19 cellular contexts compared by ENCODE assay signal in the genomic region with DNA sequence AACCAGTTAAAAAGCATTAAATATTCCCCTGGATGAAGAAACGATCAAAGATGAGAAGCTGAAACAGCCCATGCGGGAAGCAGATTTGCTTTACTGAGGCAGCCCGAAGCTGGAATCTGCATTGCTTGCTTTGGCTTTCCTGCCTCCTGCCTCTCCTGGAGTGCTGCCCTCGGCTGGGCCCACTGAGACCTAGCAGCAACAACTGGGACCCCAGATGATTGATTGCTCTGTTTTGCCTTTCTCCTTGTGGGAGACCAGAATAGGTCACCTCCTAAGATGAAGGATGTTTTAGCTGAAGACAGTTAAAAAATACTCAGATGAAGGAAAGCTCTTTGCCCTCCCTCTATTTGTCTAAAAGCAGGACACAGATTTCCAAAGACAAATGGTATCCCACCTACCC. TPM values are rescaled to one million over a fixed set of nuclear protein-coding genes. Genes with fewer than 3 reads are reported as not detected.
DNase-seq lines count a peak whose midpoint lies in the region; ATAC-seq and TF ChIP-seq lines count a peak whose summit lies in the region.
"Had no signal": no experiment of that assay in that cellular context is flagged by ENCODE, and none has a peak within 500 bp of the region (broad histone marks: within the 10 kb centered on the region; RNA-seq: fewer than 3 reads in every experiment).

No MANE protein-coding gene starts in this region.

- no peak for TF ChIP-seq EP300 in esophagus muscularis mucosa (IDR thresholded peaks at IDR 0.05)

- H3K4me1 Mint-ChIP-seq in WTC11 (peaks cover 6% of the 10 kb centered on the region; the same call in 1 of the 2 replicates), nephron progenitor cell (peaks cover 33% of the 10 kb centered on the region)

- H3K27me3 Mint-ChIP-seq in WTC11 (ENCODE audit: low read depth) (no peaks in the 10 kb centered on the region), nephron progenitor cell (ENCODE audit: low read depth, poor library complexity) (peaks cover 3% of the 10 kb centered on the region)

- H3K4me3 ChIP-seq in H7 (ENCODE audit: insufficient read depth, low read depth, low read length) (no peak overlapping the region), iPS DF 6.9 (ENCODE audit: low read length) (no peak overlapping the region), upper lobe of right lung (no peak overlapping the region), esophagus muscularis mucosa (no peak overlapping the region)
- H3K4me3 ChIP-seq: A549 had no signal

- POLR2A ChIA-PET in WTC11 (lab: Charles Lee), result no interaction called here

- H3K4me1 ChIP-seq in iPS DF 6.9 (ENCODE audit: control insufficient read depth, insufficient read depth, low read length) (no peaks in the 10 kb centered on the region), upper lobe of right lung (no peaks in the 10 kb centered on the region), esophagus muscularis mucosa (no peaks in the 10 kb centered on the region)
- H3K4me1 ChIP-seq: A549, BE2C had no signal

- H3K36me3 ChIP-seq in H7 (replicated peaks; ENCODE audit: control insufficient read depth, insufficient read depth, low read length), result no peaks in the 10 kb centered on the region
- H3K36me3 ChIP-seq in iPS DF 6.9 (ENCODE audit: control insufficient read depth, insufficient read depth, low read length), result no peaks in the 10 kb centered on the region
- H3K36me3 ChIP-seq in upper lobe of right lung, result no peaks in the 10 kb centered on the region
- no peaks in the 10 kb centered on the region for H3K36me3 ChIP-seq in esophagus muscularis mucosa
- H3K36me3 ChIP-seq: BE2C had no signal

- no peak for TF ChIP-seq POLR2A in esophagus muscularis mucosa (IDR thresholded peaks at IDR 0.05; ENCODE audit: low read depth)

- H3K27ac ChIP-seq in iPS DF 6.9 (ENCODE audit: low read length) (no peak overlapping the region), upper lobe of right lung (no peak overlapping the region), esophagus muscularis mucosa (replicated peaks in 1 of 4) (no peak overlapping the region)
- H3K27ac ChIP-seq: A549 had no signal

- H3K4me3 Mint-ChIP-seq in WTC11 (no peak overlapping the region), nephron progenitor cell (no peak overlapping the region)

- H3K27ac Mint-ChIP-seq in WTC11 (no peak overlapping the region), nephron progenitor cell (no peak overlapping the region)

- H3K27me3 ChIP-seq in H7 (ENCODE audit: control insufficient read depth, insufficient read depth, low read length) (no peaks in the 10 kb centered on the region), iPS DF 6.9 (ENCODE audit: control insufficient read depth, insufficient read depth, low read length) (no peaks in the 10 kb centered on the region), upper lobe of right lung (no peaks in the 10 kb centered on the region), esophagus muscularis mucosa (peaks cover 0 to 13% (median 0%) of the 10 kb centered on the region in 4 donors)

- in situ Hi-C loops in GM13976 (cut with MboI; ENCODE audit: low sequenced_read_pairs, unreplicated experiment), result no loop called here

- intact Hi-C loops in upper lobe of right lung (cut with DNase I) (no loop called here), esophagus muscularis mucosa (cut with DNase I) (no loop called here)

- ATAC-seq in WTC11 (peak; percentile 79), upper lobe of right lung (no peak)
- ATAC-seq: A549 had no signal

- CTCF ChIA-PET in WTC11 (lab: Charles Lee), result interaction anchor here (1.1 to 3.2 kb wide), 3 partner anchors 39 to 96 kb away, joined by 3 to 22 read pairs (median 9); partner anchors contain the start of gene RASGRP1

- TF ChIP-seq CTCF in WTC11 (IDR thresholded peaks at IDR 0.05) (no peak), nephron progenitor cell (IDR thresholded peaks at IDR 0.05) (no peak), upper lobe of right lung (IDR thresholded peaks at IDR 0.05) (no peak), esophagus muscularis mucosa (IDR thresholded peaks at IDR 0.05) (no peak), GM13976 (IDR thresholded peaks at IDR 0.05; ENCODE audit: borderline replicate concordance, control extremely low read depth, extremely low read depth, insufficient read depth, missing control alignments) (no peak)

- H3K9me3 ChIP-seq in iPS DF 6.9 (ENCODE audit: control insufficient read depth, insufficient read depth, low read length), result no peaks in the 10 kb centered on the region
- H3K9me3 ChIP-seq in upper lobe of right lung, result no peaks in the 10 kb centered on the region
- no peaks in the 10 kb centered on the region for H3K9me3 ChIP-seq in esophagus muscularis mucosa
- H3K9me3 ChIP-seq: A549, BE2C had no signal

- H3K9me3 Mint-ChIP-seq in WTC11 (no peaks in the 10 kb centered on the region), nephron progenitor cell (no peaks in the 10 kb centered on the region)

- no CpG with 5 or more reads among the region's 4 CpGs for WGBS in iPS DF 6.9 (ENCODE audit: insufficient coverage, insufficient read length)
- WGBS in esophagus muscularis mucosa, result 56% methylated on average over 4 of the region's 4 CpGs

- DNase-seq in H7 (peak; percentile 33), WTC11 (ENCODE audit: low spot score) (peak; percentile 30), iPS DF 6.9 (ENCODE audit: low read depth, low spot score) (peak; percentile 5), nephron progenitor cell (peak; percentile 6), upper lobe of right lung (no peak), esophagus muscularis mucosa (ENCODE audit: extremely low spot score) (no peak), GM13976 (ENCODE audit: low spot score) (no peak)
- DNase-seq in activated CD8-positive, alpha-beta memory T cell treated with anti-CD3 and anti-CD28 coated beads, Interleukin-2, amount 50 U/mL, for 48 hours, result no peak
- DNase-seq: BE2C, DMS53, GF-D8, GOT3, NCI-H1105, NCI-H1694 treated with DMSO at 0.1 percent for 48 hours, NCI-H2081 treated with DMSO at 0.1 percent for 48 hours, NCI-H2171 treated with DMSO at 0.1 percent for 48 hours, NCI-H524 treated with DMSO at 0.1 percent for 48 hours, Right ventricle myocardium superior had no signal

- H3K36me3 Mint-ChIP-seq in WTC11 (no peaks in the 10 kb centered on the region), nephron progenitor cell (ENCODE audit: low read depth) (no peaks in the 10 kb centered on the region)

TF ChIP-seq in WTC11, 78 proteins besides CTCF, POLR2A, EP300 and RAD21:
- no peak for TF ChIP-seq GABPB1 (CRISPR knock-in tag; IDR thresholded peaks at IDR 0.05)
- TF ChIP-seq HMGXB4 (CRISPR knock-in tag; IDR thresholded peaks at IDR 0.05), result no peak
- TF ChIP-seq, protein P1, sequence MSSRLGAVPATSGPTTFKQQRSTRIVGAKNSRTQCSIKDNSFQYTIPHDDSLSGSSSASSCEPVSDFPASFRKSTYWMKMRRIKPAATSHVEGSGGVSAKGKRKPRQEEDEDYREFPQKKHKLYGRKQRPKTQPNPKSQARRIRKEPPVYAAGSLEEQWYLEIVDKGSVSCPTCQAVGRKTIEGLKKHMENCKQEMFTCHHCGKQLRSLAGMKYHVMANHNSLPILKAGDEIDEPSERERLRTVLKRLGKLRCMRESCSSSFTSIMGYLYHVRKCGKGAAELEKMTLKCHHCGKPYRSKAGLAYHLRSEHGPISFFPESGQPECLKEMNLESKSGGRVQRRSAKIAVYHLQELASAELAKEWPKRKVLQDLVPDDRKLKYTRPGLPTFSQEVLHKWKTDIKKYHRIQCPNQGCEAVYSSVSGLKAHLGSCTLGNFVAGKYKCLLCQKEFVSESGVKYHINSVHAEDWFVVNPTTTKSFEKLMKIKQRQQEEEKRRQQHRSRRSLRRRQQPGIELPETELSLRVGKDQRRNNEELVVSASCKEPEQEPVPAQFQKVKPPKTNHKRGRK (CRISPR knock-in tag; IDR thresholded peaks at IDR 0.05; ENCODE audit: borderline replicate concordance), result no peak
TF ChIP-seq in WTC11: peak in this region for 0.

RNA-seq across cellular contexts. Expression of gene RASGRP1, which starts 38.7 kb away (rescaled TPM):
- 2.8 and 2.9 TPM in 2 replicates for total RNA-seq in H7 (2014; rRNA removed; shearing (Covaris generic))
- total RNA-seq in WTC11 (2021) (2.7 to 2.8 TPM (median 2.7 TPM) in 3 replicates), upper lobe of right lung (9.4 TPM), esophagus muscularis mucosa (under 1 TPM; 0.29 to 0.99 (median 0.66) TPM)

Comparison
In these comparisons a context has a peak if more than half of its experiments do, and no peak if none do; other contexts are left out.
1. DNase-seq: peak in H7 (single experiment), WTC11 (single experiment), iPS DF 6.9 (single experiment) and nephron progenitor cell (single experiment); none in upper lobe of right lung (single experiment), esophagus muscularis mucosa (single experiment), GM13976 (single experiment) and activated CD8-positive, alpha-beta memory T cell treated with anti-CD3 and anti-CD28 coated beads, Interleukin-2, amount 50 U/mL, for 48 hours (single experiment).